9 cellular contexts compared by ENCODE assay signal in genomic region chr22:26259510-26259909, GRCh38.
DNase-seq lines count a peak whose midpoint lies in the region; ATAC-seq and TF ChIP-seq lines count a peak whose summit lies in the region.
"Had no signal": no experiment of that assay in that cellular context is flagged by ENCODE, and none has a peak within 500 bp of the region (broad histone marks: within the 10 kb centered on the region; RNA-seq: fewer than 3 reads in every experiment).

No MANE protein-coding gene starts in this region.

- TF ChIP-seq CTCF in A673 (conservative IDR thresholded peaks at IDR 0.05; ENCODE audit: low read depth, low read length): no peak
- TF ChIP-seq CTCF in foreskin fibroblast (IDR thresholded peaks at IDR 0.05; ENCODE audit: low read depth, low read length): no peak
- TF ChIP-seq CTCF in GM13976 (IDR thresholded peaks at IDR 0.05; ENCODE audit: borderline replicate concordance, control extremely low read depth, extremely low read depth, insufficient read depth, missing control alignments): no peak

- H3K27ac ChIP-seq in A673 (ENCODE audit: low read depth, low read length, poor library complexity, severe bottlenecking) (no peak overlapping the region), GM23248 (no peak overlapping the region)
- H3K27ac ChIP-seq: KMS-11 had no signal

- H3K27me3 ChIP-seq in A673 (replicated peaks; ENCODE audit: insufficient read depth, low read depth, low read length, poor library complexity) (peaks cover 4% of the 10 kb centered on the region), GM23248 (replicated peaks; ENCODE audit: insufficient read depth) (no peaks in the 10 kb centered on the region)

- DNase-seq in A673 (ENCODE audit: low spot score): peak; percentile 54
- DNase-seq in GM23248: peak; percentile 43
- DNase-seq in RPMI7951 (ENCODE audit: low read depth): peak; percentile 31
- DNase-seq in foreskin fibroblast: peak; percentile 6 to 35
- DNase-seq in nucleus accumbens (lab: John Stamatoyannopoulos, UW): no peak
- no peak for DNase-seq in cerebellar nuclear complex (lab: John Stamatoyannopoulos, UW)
- DNase-seq in GM13976 (ENCODE audit: low spot score): no peak

- H3K4me2 ChIP-seq in GM23248 (ENCODE audit: unreplicated experiment): no peak overlapping the region
- H3K4me2 ChIP-seq: KMS-11 had no signal

- POLR2A ChIA-PET in A673 (lab: Charles Lee; ENCODE audit: low non-redundant PET): no interaction called here

- H2AFZ ChIP-seq in GM23248: no peak overlapping the region

- H3K4me3 ChIP-seq in A673 (ENCODE audit: low read depth, low read length, poor library complexity, severe bottlenecking) (no peak overlapping the region), GM23248 (no peak overlapping the region), foreskin fibroblast (ENCODE audit: low read depth in 1 of 2, low read length in 2 of 2) (no peak overlapping the region)

- BruUV-seq in A673 (replicated peaks; lab: Mats Ljungman, UMichigan): no TSS peak

- no peaks in the 10 kb centered on the region for H3K9me3 ChIP-seq in A673 (ENCODE audit: low read depth, low read length, poor library complexity, severe bottlenecking)
- H3K9me3 ChIP-seq in GM23248 (ENCODE audit: low read depth): no peaks in the 10 kb centered on the region

- no peaks in the 10 kb centered on the region for H3K36me3 ChIP-seq in A673 (ENCODE audit: insufficient read depth, low read length, poor library complexity, severe bottlenecking)
- H3K36me3 ChIP-seq in GM23248 (ENCODE audit: low read depth): no peaks in the 10 kb centered on the region

- no peaks in the 10 kb centered on the region for H3F3A ChIP-seq in GM23248 (ENCODE audit: insufficient read depth)

- H3K4me1 ChIP-seq in A673 (ENCODE audit: insufficient read depth, low read length, poor library complexity, severe bottlenecking): no peaks in the 10 kb centered on the region
- no peaks in the 10 kb centered on the region for H3K4me1 ChIP-seq in GM23248 (ENCODE audit: insufficient read depth)

- CTCF ChIA-PET in A673 (lab: Charles Lee): no interaction called here

- ATAC-seq in GM21423 (IDR thresholded peaks at IDR 0.05; ENCODE audit: unreplicated experiment): no peak

- H4K20me1 ChIP-seq in GM23248 (ENCODE audit: insufficient read depth): no peaks in the 10 kb centered on the region

- in situ Hi-C loops in GM23248 (cut with MboI) (no loop called here), GM13976 (cut with MboI; ENCODE audit: low sequenced_read_pairs, unreplicated experiment) (no loop called here)

- WGBS in GM23248 (ENCODE audit: low coverage in 1 of 2, low lambda C conversion rate in 2 of 2, missing lambda C conversion rate in 2 of 2), 2 experiments: 0 to 1% methylated on average over 6 of the region's 6 CpGs

- H3K79me2 ChIP-seq in GM23248 (ENCODE audit: insufficient read depth): no peaks in the 10 kb centered on the region

- no peak overlapping the region for H3K9ac ChIP-seq in GM23248
- H3K9ac ChIP-seq: KMS-11 had no signal

- H3K9me2 ChIP-seq in GM23248 (ENCODE audit: insufficient read depth): no peaks in the 10 kb centered on the region

- intact Hi-C loops in A673 (cut with micrococcal nuclease; ENCODE audit: unreplicated experiment): no loop called here

Comparison
In these comparisons a context has a peak if more than half of its experiments do, and no peak if none do; other contexts are left out.
1. DNase-seq: peak in A673 (single experiment), GM23248 (single experiment), RPMI7951 (single experiment) and foreskin fibroblast (2 of 2); none in nucleus accumbens (0 of 56), cerebellar nuclear complex (0 of 2) and GM13976 (single experiment).